Comparison of ENCODE assay signal across 19 cellular contexts in genomic region chr9:72480931-72481330, GRCh38. TPM values are rescaled to one million over a fixed set of nuclear protein-coding genes. Genes with fewer than 3 reads are reported as not detected.
DNase-seq lines count a peak whose midpoint lies in the region; ATAC-seq and TF ChIP-seq lines count a peak whose summit lies in the region.
"Had no signal": no experiment of that assay in that cellular context is flagged by ENCODE, and none has a peak within 500 bp of the region (broad histone marks: within the 10 kb centered on the region; RNA-seq: fewer than 3 reads in every experiment).

No MANE protein-coding gene starts in this region.

- no peak for TF ChIP-seq RAD21 in IMR-90 (IDR thresholded peaks at IDR 0.05; ENCODE audit: low read length)

- H4K91ac ChIP-seq in IMR-90 (ENCODE audit: insufficient read depth, low read depth, low read length), result no peak overlapping the region

- peak overlapping the region; percentile 30; the same call in 1 of the 2 replicates for H3K4ac ChIP-seq in IMR-90 (ENCODE audit: low read depth, low read length)

- H3K9me1 ChIP-seq in IMR-90 (ENCODE audit: insufficient read depth, low read length), result peaks cover 5% of the 10 kb centered on the region

- H2BK5ac ChIP-seq in IMR-90 (ENCODE audit: low read depth, low read length, poor library complexity, severe bottlenecking), result peak overlapping the region; percentile 19

- H3K9me3 ChIP-seq in IMR-90 (ENCODE audit: control insufficient read depth, insufficient read depth, low read length) (no peaks in the 10 kb centered on the region), hepatocyte (ENCODE audit: low read depth) (no peaks in the 10 kb centered on the region), HAP-1 (no peaks in the 10 kb centered on the region)
- H3K9me3 ChIP-seq: neutrophil, right atrium auricular region had no signal

- POLR2A ChIA-PET in IMR-90 (lab: Charles Lee; ENCODE audit: unreplicated experiment), result no interaction called here

- H3K4me3 ChIP-seq in IMR-90 (ENCODE audit: insufficient read depth, low read depth, low read length) (no peak overlapping the region), cardiac fibroblast (replicated peaks in 1 of 2; ENCODE audit: low read depth in 2 of 2, low read length in 2 of 2) (no peak overlapping the region), hepatocyte (no peak overlapping the region), GM23338 (no peak overlapping the region), HAP-1 (no peak overlapping the region)
- H3K4me3 ChIP-seq: right atrium auricular region had no signal

- no peak overlapping the region for H3K27ac ChIP-seq in IMR-90 (ENCODE audit: insufficient read depth, low read length)
- peak overlapping the region; percentile 59 for H3K27ac ChIP-seq in hepatocyte
- no peak overlapping the region for H3K27ac ChIP-seq in GM23338 (ENCODE audit: low read depth)
- H3K27ac ChIP-seq: KMS-11, neutrophil, right atrium auricular region had no signal

- no peaks in the 10 kb centered on the region for H4K20me1 ChIP-seq in IMR-90 (ENCODE audit: insufficient read depth, low read length)
- no peaks in the 10 kb centered on the region for H4K20me1 ChIP-seq in hepatocyte (ENCODE audit: insufficient read depth, poor library complexity, severe bottlenecking)
- H4K20me1 ChIP-seq in GM23338 (replicated peaks; ENCODE audit: insufficient read depth), result no peaks in the 10 kb centered on the region

- H3K36me3 Mint-ChIP-seq in GM23338 (ENCODE audit: low read depth), result no peaks in the 10 kb centered on the region

- H3K9ac ChIP-seq in IMR-90 (ENCODE audit: low read depth, low read length), result no peak overlapping the region
- H3K9ac ChIP-seq: KMS-11 had no signal

- H4K8ac ChIP-seq in IMR-90 (ENCODE audit: low read depth in 2 of 2, low read length in 2 of 2), result peak overlapping the region in 1 of 2 experiments; percentile 24; a peak in 1 of 4 replicates

- peak overlapping the region; percentile 27; the same call in 1 of the 2 replicates for H2AK5ac ChIP-seq in IMR-90 (ENCODE audit: low read depth, low read length)

- no peaks in the 10 kb centered on the region; the same call in 2 of the 3 replicates for H3K9me3 Mint-ChIP-seq in GM23338
- H3K9me3 Mint-ChIP-seq: activated naive CD8-positive, alpha-beta T cell treated with anti-CD3 and anti-CD28 coated beads, Interleukin-2, amount 50 U/mL, for 24 hours; activated T-helper 2 cell treated with anti-CD3 and anti-CD28 coated beads, Interferon-gamma antibody, Interleukin-2, Interleukin-4, amounts not matched to agents 10 μg/mL and 5 μg/mL and 100 μg/mL, durations not matched to agents 14 hours and 24 hours and 36 hours had no signal

- CTCF ChIA-PET in IMR-90 (lab: Yijun Ruan, JAX), result no interaction called here

- intact Hi-C loops in IMR-90 (cut with micrococcal nuclease), result loop anchor here (2.0 to 10.0 kb wide), 2 partner anchors 106 to 176 kb away; no protein-coding TSS in a partner anchor

- WGBS in IMR-90 (ENCODE audit: extremely low coverage in 2 of 2, insufficient read length in 1 of 2), 2 experiments, result no CpG with 5 or more reads among the region's 2 CpGs
- WGBS in hepatocyte (ENCODE audit: low lambda C conversion rate, missing lambda C conversion rate), result 46% methylated on average over 2 of the region's 2 CpGs

- peak overlapping the region; percentile 29 for H3K14ac ChIP-seq in IMR-90 (replicated peaks; ENCODE audit: low read depth, low read length)

- H2BK20ac ChIP-seq in IMR-90 (ENCODE audit: low read depth, low read length), result peak overlapping the region; percentile 71; the same call in 1 of the 2 replicates

- H3K9me2 ChIP-seq in hepatocyte (replicated peaks; ENCODE audit: insufficient read depth), result no peaks in the 10 kb centered on the region
- 0 out of 2 replicates have a peak, but pooled peaks cover 3% of the 10 kb centered on the region for H3K9me2 ChIP-seq in GM23338 (ENCODE audit: insufficient read depth)

- BruUV-seq in IMR-90 (replicated peaks; lab: Mats Ljungman, UMichigan), result no TSS peak

- DNase-seq in AG08395 (ENCODE audit: low spot score), result peak; percentile 37
- DNase-seq in IMR-90, result peak; percentile 63
- DNase-seq in cardiac fibroblast (ENCODE audit: low read depth in 2 of 2), result peak; percentile 21 to 39
- DNase-seq in hepatocyte (ENCODE audit: low spot score), result peak; percentile 31
- DNase-seq in GM23338 (ENCODE audit: low spot score), result no peak
- no peak for DNase-seq in HAP-1 (ENCODE audit: low spot score in 2 of 2)
- DNase-seq: activated CD4-positive, alpha-beta T cell treated with anti-CD3 and anti-CD28 coated beads, Interleukin-2, amount 10 ng/mL, durations not matched to agents 24 days and 14 days; activated naive CD8-positive, alpha-beta T cell treated with anti-CD3 and anti-CD28 coated beads, Interleukin-2, amount 50 U/mL, for 24 hours; DMS153; effector memory CD4-positive, alpha-beta T cell; foreskin melanocyte; NCI-H1092 treated with DMSO at 0.1 percent for 48 hours; NCI-H524 had no signal

- dilution Hi-C loops in IMR-90 (cut with HindIII; ENCODE audit: low sequenced_read_pairs, unreplicated experiment), result no loop called here

- no peak overlapping the region for H4K5ac ChIP-seq in IMR-90 (ENCODE audit: low read depth, low read length)

- H2AK9ac ChIP-seq in IMR-90 (replicated peaks; ENCODE audit: low read depth, low read length, poor library complexity), result no peak overlapping the region

- TF ChIP-seq POLR2A in IMR-90 (IDR thresholded peaks at IDR 0.05; ENCODE audit: low read depth, low read length), result no peak

- H3K27ac Mint-ChIP-seq in GM23338, result no peak overlapping the region
- H3K27ac Mint-ChIP-seq: activated CD4-positive, alpha-beta T cell treated with anti-CD3 and anti-CD28 coated beads, Interleukin-2, amount 10 ng/mL, durations not matched to agents 24 days and 14 days; activated naive CD8-positive, alpha-beta T cell treated with anti-CD3 and anti-CD28 coated beads, Interleukin-2, amount 50 U/mL, for 24 hours; activated T-helper 2 cell treated with anti-CD3 and anti-CD28 coated beads, Interferon-gamma antibody, Interleukin-2, Interleukin-4, amounts not matched to agents 10 μg/mL and 5 μg/mL and 100 μg/mL, durations not matched to agents 14 hours and 24 hours and 36 hours had no signal

- H3K79me2 ChIP-seq in hepatocyte (no peaks in the 10 kb centered on the region), GM23338 (replicated peaks; ENCODE audit: insufficient read depth) (no peaks in the 10 kb centered on the region)

- H2BK15ac ChIP-seq in IMR-90 (ENCODE audit: low read depth, low read length), result peak overlapping the region; percentile 24; the same call in 2 of the 3 replicates

- no peak overlapping the region for H3K56ac ChIP-seq in IMR-90 (ENCODE audit: extremely low read depth, insufficient read depth, low read length)

- H2AFZ ChIP-seq in IMR-90 (replicated peaks; ENCODE audit: low read length, poor library complexity), result no peak overlapping the region
- no peak overlapping the region for H2AFZ ChIP-seq in hepatocyte
- no peak overlapping the region for H2AFZ ChIP-seq in GM23338

- H2BK120ac ChIP-seq in IMR-90 (ENCODE audit: low read depth, low read length), result peak overlapping the region; percentile 71; the same call in 1 of the 2 replicates

- H3K27me3 Mint-ChIP-seq in GM23338 (ENCODE audit: insufficient read depth, low read depth, poor library complexity), result peaks cover 3% of the 10 kb centered on the region
- H3K27me3 Mint-ChIP-seq: activated CD4-positive, alpha-beta T cell treated with anti-CD3 and anti-CD28 coated beads, Interleukin-2, amount 10 ng/mL, durations not matched to agents 24 days and 14 days; activated naive CD8-positive, alpha-beta T cell treated with anti-CD3 and anti-CD28 coated beads, Interleukin-2, amount 50 U/mL, for 24 hours had no signal

- no peaks in the 10 kb centered on the region for H3K27me3 ChIP-seq in IMR-90 (ENCODE audit: control insufficient read depth, insufficient read depth, low read length)
- H3K27me3 ChIP-seq in hepatocyte, result no peaks in the 10 kb centered on the region
- no peaks in the 10 kb centered on the region for H3K27me3 ChIP-seq in GM23338 (ENCODE audit: insufficient read depth)
- no peaks in the 10 kb centered on the region for H3K27me3 ChIP-seq in HAP-1 (ENCODE audit: low read depth)
- H3K27me3 ChIP-seq: neutrophil, right atrium auricular region had no signal

- peak overlapping the region; percentile 54; the same call in 1 of the 2 replicates for H3K18ac ChIP-seq in IMR-90 (ENCODE audit: low read depth, low read length)

- H3K36me3 ChIP-seq in IMR-90 (ENCODE audit: control insufficient read depth, insufficient read depth, low read length), result no peaks in the 10 kb centered on the region
- H3K36me3 ChIP-seq in hepatocyte (replicated peaks; ENCODE audit: insufficient read depth, low read depth), result no peaks in the 10 kb centered on the region
- H3K36me3 ChIP-seq in GM23338 (ENCODE audit: insufficient read depth), result no peaks in the 10 kb centered on the region
- H3K36me3 ChIP-seq in HAP-1 (replicated peaks), result no peaks in the 10 kb centered on the region
- H3K36me3 ChIP-seq: neutrophil, right atrium auricular region had no signal

- in situ Hi-C loops in IMR-90 (cut with MboI; ENCODE audit: low sequenced_read_pairs) (no loop called here), HAP-1 (cut with MboI; ENCODE audit: low sequenced_read_pairs) (no loop called here)

- no peak overlapping the region for H3K23ac ChIP-seq in IMR-90 (ENCODE audit: low read depth, low read length)

- TF ChIP-seq CTCF in IMR-90 (conservative IDR thresholded peaks at IDR 0.05; ENCODE audit: low read depth, low read length), result no peak
- TF ChIP-seq CTCF in cardiac fibroblast (IDR thresholded peaks at IDR 0.05; ENCODE audit: low read depth, low read length), result no peak
- TF ChIP-seq CTCF in hepatocyte (IDR thresholded peaks at IDR 0.05; ENCODE audit: poor library complexity), result no peak
- no peak for TF ChIP-seq CTCF in GM23338 (conservative IDR thresholded peaks at IDR 0.05; ENCODE audit: low read depth in 2 of 2)

- H3K4me1 ChIP-seq in IMR-90 (ENCODE audit: control insufficient read depth, insufficient read depth, low read length) (peaks cover 23% of the 10 kb centered on the region), hepatocyte (ENCODE audit: insufficient read depth) (peaks cover 21% of the 10 kb centered on the region), GM23338 (ENCODE audit: insufficient read depth) (0 out of 2 replicates have a peak, but pooled peaks cover 7% of the 10 kb centered on the region), HAP-1 (peaks cover 33% of the 10 kb centered on the region)

- H3K4me2 ChIP-seq in IMR-90 (ENCODE audit: low read depth, low read length), result no peak overlapping the region
- no peak overlapping the region for H3K4me2 ChIP-seq in hepatocyte
- no peak overlapping the region for H3K4me2 ChIP-seq in GM23338
- H3K4me2 ChIP-seq: KMS-11 had no signal

- H3F3A ChIP-seq in GM23338 (replicated peaks; ENCODE audit: low read depth), result no peaks in the 10 kb centered on the region

- no peak overlapping the region for H3K4me3 Mint-ChIP-seq in GM23338
- H3K4me3 Mint-ChIP-seq: activated CD4-positive, alpha-beta T cell treated with anti-CD3 and anti-CD28 coated beads, Interleukin-2, amount 10 ng/mL, durations not matched to agents 24 days and 14 days; activated naive CD8-positive, alpha-beta T cell treated with anti-CD3 and anti-CD28 coated beads, Interleukin-2, amount 50 U/mL, for 24 hours had no signal

- H3K79me1 ChIP-seq in IMR-90 (ENCODE audit: low read depth in 1 of 2, low read length in 2 of 2), result no peaks in the 10 kb centered on the region

- peaks cover 11% of the 10 kb centered on the region for H3K4me1 Mint-ChIP-seq in GM23338

- ATAC-seq in IMR-90 (ENCODE audit: low read depth) (peak; percentile 61), GM23338 (no peak), GM19395 (IDR thresholded peaks at IDR 0.05; ENCODE audit: unreplicated experiment) (no peak), HG03439 (IDR thresholded peaks at IDR 0.05; ENCODE audit: unreplicated experiment) (no peak)
- ATAC-seq: activated naive CD8-positive, alpha-beta T cell treated with anti-CD3 and anti-CD28 coated beads, Interleukin-2, amount 50 U/mL, for 24 hours had no signal

RNA-seq across cellular contexts. Expression of gene TMC1, which starts 40.5 kb away (rescaled TPM):
- total RNA-seq in IMR-90 (2012; rRNA removed) (not detected in 2 replicates), hepatocyte (0.20 TPM in 1 of 2 replicates, not detected in the other)
- polyA plus RNA-seq in IMR-90 (2012; rRNA removed) (not detected in 2 replicates), hepatocyte (0.23 TPM in 1 of 2 replicates, not detected in the other), GM23338 (2016; fragmentation: Nextera tagmentation; extraction: Ambion mirVana) (0.42 and 0.61 TPM in 2 replicates)
- not detected in 2 replicates for polyA plus RNA-seq in IMR-90 (2012; cell fraction: cytosol; rRNA removed)
- polyA plus RNA-seq in IMR-90 (2012; cell fraction: nucleus; rRNA removed; ENCODE audit: low replicate concordance), result 0.11 TPM in 1 of 2 replicates, not detected in the other
- total RNA-seq in GM23338 (2014; rRNA removed; shearing (Covaris generic)), result 0.54 and 1.2 TPM in 2 replicates
- total RNA-seq: activated CD4-positive, alpha-beta T cell treated with anti-CD3 and anti-CD28 coated beads, Interleukin-2, amount 10 ng/mL, durations not matched to agents 24 days and 14 days; activated T-helper 2 cell treated with anti-CD3 and anti-CD28 coated beads, Interferon-gamma antibody, Interleukin-2, Interleukin-4, amounts not matched to agents 10 μg/mL and 5 μg/mL and 100 μg/mL, durations not matched to agents 14 hours and 24 hours and 36 hours; right atrium auricular region had no signal

Comparison
In these comparisons a context has a peak if more than half of its experiments do, and no peak if none do; other contexts are left out.
1. DNase-seq: peak in AG08395 (single experiment), IMR-90 (single experiment), cardiac fibroblast (2 of 2) and hepatocyte (single experiment); none in GM23338 (single experiment) and HAP-1 (0 of 2).